26 cellular contexts compared by ENCODE assay signal in genomic region chrX:108362026-108362425, GRCh38.
DNase-seq lines count a peak whose midpoint lies in the region; ATAC-seq and TF ChIP-seq lines count a peak whose summit lies in the region.
"Had no signal": no experiment of that assay in that cellular context is flagged by ENCODE, and none has a peak within 500 bp of the region (broad histone marks: within the 10 kb centered on the region; RNA-seq: fewer than 3 reads in every experiment).

No MANE protein-coding gene starts in this region.

- no peak overlapping the region for H2BK12ac ChIP-seq in mesenchymal stem cell (ENCODE audit: low read length in 2 of 2)

- H4K20me1 ChIP-seq in mammary epithelial cell (ENCODE audit: insufficient read depth, low read length), result no peaks in the 10 kb centered on the region

- H3K9ac ChIP-seq in mammary epithelial cell (ENCODE audit: insufficient read depth, low read length) (no peak overlapping the region), mesenchymal stem cell (ENCODE audit: low read length) (no peak overlapping the region)

- H3K36me3 ChIP-seq in ACC112 (ENCODE audit: insufficient read depth, low read length) (no peaks in the 10 kb centered on the region), mammary epithelial cell (ENCODE audit: insufficient read depth, low read length) (no peaks in the 10 kb centered on the region), mesenchymal stem cell (ENCODE audit: control insufficient read depth in 1 of 2, insufficient read depth in 2 of 2, low read depth in 1 of 2, low read length in 2 of 2) (no peaks in the 10 kb centered on the region), sigmoid colon (no peaks in the 10 kb centered on the region)

- H3K79me2 ChIP-seq in ACC112 (ENCODE audit: control insufficient read depth, insufficient read depth, low read length, unreplicated experiment), result no peaks in the 10 kb centered on the region
- H3K79me2 ChIP-seq in mammary epithelial cell (ENCODE audit: insufficient read depth, low read length), result no peaks in the 10 kb centered on the region

- H4K8ac ChIP-seq in mesenchymal stem cell (ENCODE audit: low read length), result no peak overlapping the region

- no peak overlapping the region for H2AK5ac ChIP-seq in mesenchymal stem cell (ENCODE audit: low read length, severe bottlenecking)

- TF ChIP-seq CTCF in mammary epithelial cell (conservative IDR thresholded peaks at IDR 0.05 in 1 of 2, IDR thresholded peaks at IDR 0.05 in 1 of 2; ENCODE audit: extremely low read depth in 1 of 2, insufficient read depth in 1 of 2, low read depth in 1 of 2, low read length in 2 of 2), result no peak
- TF ChIP-seq CTCF in sigmoid colon (IDR thresholded peaks at IDR 0.05), result no peak
- TF ChIP-seq CTCF in lower leg skin (IDR thresholded peaks at IDR 0.05), result no peak

- H3K27me3 ChIP-seq in ACC112 (ENCODE audit: insufficient read depth, low read length) (no peaks in the 10 kb centered on the region), mammary epithelial cell (ENCODE audit: insufficient read depth, low read length) (no peaks in the 10 kb centered on the region), mesenchymal stem cell (ENCODE audit: control insufficient read depth in 1 of 2, insufficient read depth in 1 of 2, low read length in 2 of 2) (peaks cover 0 to 15% of the 10 kb centered on the region in 2 experiments), sigmoid colon (no peaks in the 10 kb centered on the region)

- H3K4me3 ChIP-seq in ACC112 (ENCODE audit: low read depth, low read length), result no peak overlapping the region
- no peak overlapping the region for H3K4me3 ChIP-seq in mammary epithelial cell (replicated peaks in 1 of 3; ENCODE audit: insufficient read depth in 1 of 3, low read depth in 2 of 3, low read length in 3 of 3)
- no peak overlapping the region for H3K4me3 ChIP-seq in mesenchymal stem cell (ENCODE audit: insufficient read depth in 1 of 2, low read depth in 1 of 2, low read length in 2 of 2)
- no peak overlapping the region for H3K4me3 ChIP-seq in sigmoid colon
- H3K4me3 ChIP-seq in lower leg skin (ENCODE audit: low read depth, poor library complexity, severe bottlenecking), result no peak overlapping the region
- H3K4me3 ChIP-seq: dorsolateral prefrontal cortex had no signal

- H3K27ac ChIP-seq in ACC112 (ENCODE audit: low read depth, low read length) (no peak overlapping the region), mammary epithelial cell (ENCODE audit: insufficient read depth, low read depth, low read length) (no peak overlapping the region), mesenchymal stem cell (ENCODE audit: low read length, poor library complexity, severe bottlenecking) (no peak overlapping the region), sigmoid colon (peak overlapping the region in 1 of 4 donors; percentile 4)
- H3K27ac ChIP-seq: dorsolateral prefrontal cortex had no signal

- dilution Hi-C loops in mammary epithelial cell (cut with HindIII; ENCODE audit: low sequenced_read_pairs), result no loop called here

- peaks cover 14% of the 10 kb centered on the region for H3K4me1 ChIP-seq in ACC112 (ENCODE audit: control insufficient read depth, insufficient read depth, low read length, unreplicated experiment)
- peaks cover 10% of the 10 kb centered on the region for H3K4me1 ChIP-seq in mammary epithelial cell (ENCODE audit: insufficient read depth, low read length)
- H3K4me1 ChIP-seq in mesenchymal stem cell (ENCODE audit: control insufficient read depth, insufficient read depth, low read depth, low read length), result no peaks in the 10 kb centered on the region
- peaks cover 0 to 20% (median 7%) of the 10 kb centered on the region in 4 donors for H3K4me1 ChIP-seq in sigmoid colon

- H2AFZ ChIP-seq in ACC112 (ENCODE audit: low read length, unreplicated experiment) (peak overlapping the region; percentile 25), mammary epithelial cell (ENCODE audit: low read depth, low read length) (no peak overlapping the region), mesenchymal stem cell (ENCODE audit: low read depth, low read length) (no peak overlapping the region)

- no peak for TF ChIP-seq EP300 in sigmoid colon (IDR thresholded peaks at IDR 0.05)

- no peak overlapping the region for H2BK15ac ChIP-seq in mesenchymal stem cell (ENCODE audit: low read depth, poor library complexity, severe bottlenecking)

- no TSS peak for BruUV-seq in mammary epithelial cell (replicated peaks; lab: Mats Ljungman, UMichigan)

- H3K79me1 ChIP-seq in mesenchymal stem cell (replicated peaks; ENCODE audit: low read length, poor library complexity, severe bottlenecking), result no peaks in the 10 kb centered on the region

- no peak for TF ChIP-seq POLR2A in sigmoid colon (IDR thresholded peaks at IDR 0.05)
- TF ChIP-seq POLR2A in lower leg skin (IDR thresholded peaks at IDR 0.05), result no peak

- H3K9me3 ChIP-seq in mammary epithelial cell (replicated peaks; ENCODE audit: insufficient read depth, low read length), result no peaks in the 10 kb centered on the region
- no peaks in the 10 kb centered on the region for H3K9me3 ChIP-seq in mesenchymal stem cell (ENCODE audit: control insufficient read depth, low read length)
- H3K9me3 ChIP-seq in sigmoid colon, result no peaks in the 10 kb centered on the region

- no peak for ATAC-seq in HG03175 (IDR thresholded peaks at IDR 0.05; ENCODE audit: unreplicated experiment)
- ATAC-seq: activated CD8-positive, alpha-beta memory T cell treated with anti-CD3 and anti-CD28 coated beads, Interleukin-2, amount 10 ng/mL, durations not matched to agents 7 days and 5 days; activated T-cell treated with anti-CD3 and anti-CD28 coated beads, Interleukin-2, amount 50 U/mL, for 72 hours; left cardiac atrium; Right ventricle myocardium inferior; stimulated activated naive B cell treated with anti-CD40 and anti-IgM and Interleukin-4, amounts not matched to agents 10 μg/mL and 1 μg/mL and 100 μg/mL, for 72 hours had no signal

- in situ Hi-C loops in mammary epithelial cell (cut with MboI; ENCODE audit: low sequenced_read_pairs in 2 of 2), result no loop called here

- H3K14ac ChIP-seq in mesenchymal stem cell (ENCODE audit: low read length in 2 of 2), result no peak overlapping the region

- no peak overlapping the region for H4K91ac ChIP-seq in mesenchymal stem cell (ENCODE audit: low read length)

- H3K23ac ChIP-seq in mesenchymal stem cell (ENCODE audit: low read length in 2 of 2), result no peak overlapping the region

- DNase-seq in NCI-H146 (lab: John Stamatoyannopoulos, UW) (peak; percentile 52), mammary epithelial cell (peak; percentile 30), mesenchymal stem cell (peak; percentile 19), sigmoid colon (no peak), lower leg skin (ENCODE audit: low spot score in 2 of 2) (no peak), cerebellar nuclear complex (lab: John Stamatoyannopoulos, UW) (no peak)
- DNase-seq: activated CD4-positive, alpha-beta T cell treated with anti-CD3 and anti-CD28 coated beads, Interleukin-2, amount 50 U/mL, for 1 hour; activated CD8-positive, alpha-beta memory T cell treated with anti-CD3 and anti-CD28 coated beads, Interleukin-2, amount 10 ng/mL, durations not matched to agents 7 days and 5 days; activated naive CD4-positive, alpha-beta T cell treated with anti-CD3 and anti-CD28 coated beads for 36 hours; activated T-cell treated with anti-CD3 and anti-CD28 coated beads, Interleukin-2, amount 50 U/mL, for 72 hours; amniotic stem cell; caudate nucleus; dorsolateral prefrontal cortex; KG1; left cardiac atrium; mesendoderm; MV-4-11; naive B cell; NCI-H1694 treated with DMSO at 0.1 percent for 48 hours; NCI-H774; occipital lobe; stimulated activated CD4-positive, alpha-beta T cell treated with anti-CD3 and anti-CD28 coated beads, Interleukin-4, amount 100 ng/mL, for 1 hour; stimulated activated naive B cell treated with anti-CD40 and anti-IgM and Interleukin-4, amounts not matched to agents 10 μg/mL and 1 μg/mL and 100 μg/mL, for 72 hours had no signal

- H2BK120ac ChIP-seq in mesenchymal stem cell (ENCODE audit: low read depth, low read length), result no peak overlapping the region

- H2BK5ac ChIP-seq in mesenchymal stem cell (ENCODE audit: low read depth, low read length, poor library complexity, severe bottlenecking), result no peak overlapping the region

- H3K4ac ChIP-seq in mesenchymal stem cell (ENCODE audit: low read depth in 1 of 2, low read length in 2 of 2), result no peak overlapping the region

- CTCF ChIA-PET in mammary epithelial cell (lab: Charles Lee; ENCODE audit: low non-redundant PET), result no interaction called here

- intact Hi-C loops in mammary epithelial cell (cut with micrococcal nuclease) (no loop called here), sigmoid colon (cut with DNase I) (no loop called here), lower leg skin (cut with DNase I; ENCODE audit: low total_unique reads) (no loop called here)

- WGBS in mammary epithelial cell (ENCODE audit: low coverage, missing lambda C conversion rate), result no CpG with 5 or more reads among the region's 1 CpG
- no CpG with 5 or more reads among the region's 1 CpG for WGBS in mesenchymal stem cell
- 20 to 48% methylated on average over 1 of the region's 1 CpG for WGBS in sigmoid colon, 2 donors
- 4 to 29% methylated on average over 1 of the region's 1 CpG for WGBS in lower leg skin, 2 donors

- no peak overlapping the region for H3K18ac ChIP-seq in mesenchymal stem cell (ENCODE audit: low read depth in 1 of 2, low read length in 2 of 2)

- no peak overlapping the region for H3K4me2 ChIP-seq in mammary epithelial cell (ENCODE audit: insufficient read depth, low read depth, low read length)
- H3K4me2 ChIP-seq in mesenchymal stem cell (ENCODE audit: low read length, poor library complexity, severe bottlenecking), result no peak overlapping the region

Comparison
In these comparisons a context has a peak if more than half of its experiments do, and no peak if none do; other contexts are left out.
1. DNase-seq: peak in NCI-H146 (single experiment), mammary epithelial cell (single experiment) and mesenchymal stem cell (single experiment); none in sigmoid colon (single experiment), lower leg skin (0 of 2) and cerebellar nuclear complex (0 of 2).